ENCODE assay signal across 1 cellular context in genomic region chr15:32747886-32748285, GRCh38.
TF ChIP-seq lines count a peak whose summit lies in the region.

No MANE protein-coding gene starts in this region.

TF ChIP-seq in IMR-90, 13 proteins besides CTCF, POLR2A, EP300 and RAD21 (continued from another document):
- no peak for TF ChIP-seq RFX5 (IDR thresholded peaks at IDR 0.05; ENCODE audit: low read depth, low read length)
- TF ChIP-seq, protein P1, sequence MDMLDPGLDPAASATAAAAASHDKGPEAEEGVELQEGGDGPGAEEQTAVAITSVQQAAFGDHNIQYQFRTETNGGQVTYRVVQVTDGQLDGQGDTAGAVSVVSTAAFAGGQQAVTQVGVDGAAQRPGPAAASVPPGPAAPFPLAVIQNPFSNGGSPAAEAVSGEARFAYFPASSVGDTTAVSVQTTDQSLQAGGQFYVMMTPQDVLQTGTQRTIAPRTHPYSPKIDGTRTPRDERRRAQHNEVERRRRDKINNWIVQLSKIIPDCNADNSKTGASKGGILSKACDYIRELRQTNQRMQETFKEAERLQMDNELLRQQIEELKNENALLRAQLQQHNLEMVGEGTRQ (IDR thresholded peaks at IDR 0.05; ENCODE audit: low read depth, low read length): no peak
- TF ChIP-seq MAZ (IDR thresholded peaks at IDR 0.05; ENCODE audit: borderline replicate concordance, low read depth, low read length): no peak
